Comparison of ENCODE assay signal across 12 cellular contexts in the genomic region with DNA sequence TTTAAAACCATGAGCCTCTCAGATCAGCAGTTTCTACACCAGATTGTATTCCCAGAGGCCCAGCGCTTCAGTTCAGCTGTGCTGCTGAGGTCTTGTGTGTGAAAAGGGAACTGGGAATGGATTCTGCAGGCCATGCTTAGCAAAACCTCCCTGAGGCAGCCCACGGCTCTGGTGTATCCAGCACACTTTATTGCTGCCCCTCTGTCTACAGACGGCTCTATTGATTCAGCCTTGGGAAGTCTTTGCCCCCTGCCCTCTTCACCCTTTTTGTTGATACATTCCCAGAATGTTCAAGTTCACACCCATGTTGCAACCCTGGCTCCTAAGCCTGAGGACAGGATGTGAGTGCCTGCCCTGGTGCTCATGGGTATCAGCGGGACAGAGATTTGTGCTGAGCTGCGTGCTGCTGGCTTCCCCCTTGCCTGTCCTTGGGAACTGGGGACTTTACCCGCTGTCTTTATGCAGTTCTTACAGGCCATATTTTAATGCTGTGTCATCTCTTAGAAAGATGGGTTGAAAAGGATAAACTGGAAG. TPM values are rescaled to one million over a fixed set of nuclear protein-coding genes. Genes with fewer than 3 reads are reported as not detected.
DNase-seq lines count a peak whose midpoint lies in the region; ATAC-seq, FAIRE-seq and TF ChIP-seq lines count a peak whose summit lies in the region.
"Had no signal": no experiment of that assay in that cellular context is flagged by ENCODE, and none has a peak within 500 bp of the region (broad histone marks: within the 10 kb centered on the region; RNA-seq: fewer than 3 reads in every experiment).

No MANE protein-coding gene starts in this region.

- ATAC-seq in GM18511 (IDR thresholded peaks at IDR 0.05; ENCODE audit: unreplicated experiment) = peak; percentile 71
- peak; percentile 55 for ATAC-seq in HG02852 (IDR thresholded peaks at IDR 0.05; ENCODE audit: unreplicated experiment)
- ATAC-seq in HG03520 (IDR thresholded peaks at IDR 0.05; ENCODE audit: unreplicated experiment) = no peak
- ATAC-seq: T-cell had no signal

- H3K4me2 ChIP-seq in astrocyte (ENCODE audit: low read length) = no peak overlapping the region

- H3K27me3 ChIP-seq in astrocyte (ENCODE audit: insufficient read depth, low read length) = no peaks in the 10 kb centered on the region
- H3K27me3 ChIP-seq: esophagus squamous epithelium had no signal

- TF ChIP-seq CTCF in astrocyte (IDR thresholded peaks at IDR 0.05; ENCODE audit: insufficient read depth, low read depth, low read length) = no peak
- no peak for TF ChIP-seq CTCF in nephron (IDR thresholded peaks at IDR 0.05; ENCODE audit: unreplicated experiment in 3 of 3)

- no peaks in the 10 kb centered on the region for H3K27me3 Mint-ChIP-seq in astrocyte (ENCODE audit: low read depth, unreplicated experiment)
- H3K27me3 Mint-ChIP-seq in nephron (ENCODE audit: low read depth) = no peaks in the 10 kb centered on the region
- H3K27me3 Mint-ChIP-seq: activated naive CD8-positive, alpha-beta T cell; T-cell had no signal

- H3K36me3 ChIP-seq in astrocyte (ENCODE audit: insufficient read depth, low read length) = no peaks in the 10 kb centered on the region
- H3K36me3 ChIP-seq: esophagus squamous epithelium had no signal

- H3K9me3 ChIP-seq in astrocyte (ENCODE audit: insufficient read depth, low read depth, low read length) = no peaks in the 10 kb centered on the region
- H3K9me3 ChIP-seq: esophagus squamous epithelium had no signal

- H3K36me3 Mint-ChIP-seq in astrocyte (ENCODE audit: low read depth, unreplicated experiment) (no peaks in the 10 kb centered on the region), nephron (ENCODE audit: low read depth) (no peaks in the 10 kb centered on the region)
- H3K36me3 Mint-ChIP-seq: activated naive CD8-positive, alpha-beta T cell had no signal

- H2AFZ ChIP-seq in astrocyte (ENCODE audit: low read depth, low read length) = no peak overlapping the region

- no peaks in the 10 kb centered on the region for H3K4me1 ChIP-seq in astrocyte (ENCODE audit: insufficient read depth, low read length)

- H3K4me3 Mint-ChIP-seq in astrocyte (ENCODE audit: unreplicated experiment) = no peak overlapping the region
- no peak overlapping the region for H3K4me3 Mint-ChIP-seq in nephron
- H3K4me3 Mint-ChIP-seq: activated naive CD8-positive, alpha-beta T cell; T-cell had no signal

- no peak overlapping the region for H3K9ac ChIP-seq in astrocyte (ENCODE audit: low read length)

- H3K4me1 Mint-ChIP-seq in astrocyte (ENCODE audit: low read depth, unreplicated experiment) (peaks cover 7% of the 10 kb centered on the region), nephron (peaks cover 52% of the 10 kb centered on the region)

- H3K79me2 ChIP-seq in astrocyte (ENCODE audit: insufficient read depth, low read length) = no peaks in the 10 kb centered on the region

- H3K27ac Mint-ChIP-seq in astrocyte (ENCODE audit: unreplicated experiment) = peak overlapping the region; percentile 34
- H3K27ac Mint-ChIP-seq in nephron = peak overlapping the region; percentile 35 to 83 (median 78)
- H3K27ac Mint-ChIP-seq: activated naive CD8-positive, alpha-beta T cell; T-cell had no signal

- no peaks in the 10 kb centered on the region for H3K9me3 Mint-ChIP-seq in astrocyte (ENCODE audit: unreplicated experiment)
- H3K9me3 Mint-ChIP-seq in nephron = no peaks in the 10 kb centered on the region
- H3K9me3 Mint-ChIP-seq: T-cell had no signal

- no peaks in the 10 kb centered on the region for H4K20me1 ChIP-seq in astrocyte (ENCODE audit: insufficient read depth, low read length)

- no peak overlapping the region for H3K27ac ChIP-seq in astrocyte (ENCODE audit: low read depth, low read length)

- DNase-seq in astrocyte (ENCODE audit: low read depth) (no peak), activated gamma-delta T cell treated with Interleukin-2 at 50 U/mL for 16 hours (no peak), NCI-H510A (lab: John Stamatoyannopoulos, UW) (no peak)
- no peak for DNase-seq in activated CD4-positive, CD25-positive, alpha-beta regulatory T cell (lab: John Stamatoyannopoulos, UW)
- DNase-seq: esophagus squamous epithelium, T-cell had no signal

- no peak for FAIRE-seq in astrocyte (lab: Jason Lieb, UNC)
- FAIRE-seq: D721Med had no signal

- H3K4me3 ChIP-seq in astrocyte (ENCODE audit: insufficient read depth, low read depth, low read length) = no peak overlapping the region
- H3K4me3 ChIP-seq: esophagus squamous epithelium had no signal

RNA-seq across cellular contexts. Expression of a gene that starts 37.3 kb away (rescaled TPM):
- 4.7 and 5.6 TPM in 2 replicates for total RNA-seq in astrocyte
